8 cellular contexts compared by ENCODE assay signal in the genomic region with DNA sequence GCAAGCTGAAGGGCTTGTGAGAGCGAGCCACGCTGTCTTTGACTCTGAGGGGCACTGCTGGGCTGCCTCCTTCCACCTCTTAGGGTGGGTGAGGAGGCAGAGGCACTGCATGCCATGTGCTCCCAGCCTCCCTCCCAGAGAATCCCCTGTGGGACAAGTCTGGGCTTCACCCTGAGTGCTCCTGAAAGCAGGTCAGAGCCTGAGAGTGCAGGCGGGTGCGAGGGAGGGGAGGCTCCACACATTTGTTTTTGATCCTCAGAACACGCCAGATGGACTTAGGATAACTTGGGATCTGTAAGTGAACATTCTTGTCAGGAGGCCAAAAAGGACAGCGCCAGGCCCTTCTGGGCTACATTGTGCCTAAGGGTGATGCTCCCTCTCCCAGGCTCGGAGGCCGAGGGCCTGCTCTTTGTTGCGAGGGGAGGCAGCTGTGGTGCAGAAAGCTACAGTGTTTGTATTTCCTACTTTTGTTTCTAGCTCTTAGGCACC.
DNase-seq lines count a peak whose midpoint lies in the region; ATAC-seq and TF ChIP-seq lines count a peak whose summit lies in the region.

No MANE protein-coding gene starts in this region.

- H3K27me3 ChIP-seq in esophagus muscularis mucosa: no peaks in the 10 kb centered on the region

- no peak overlapping the region for H3K4me3 ChIP-seq in esophagus muscularis mucosa

- intact Hi-C loops in esophagus muscularis mucosa (cut with DNase I): no loop called here

- no peak for TF ChIP-seq CTCF in esophagus muscularis mucosa (IDR thresholded peaks at IDR 0.05)

- TF ChIP-seq POLR2A in esophagus muscularis mucosa (IDR thresholded peaks at IDR 0.05; ENCODE audit: low read depth): no peak

- peak overlapping the region; percentile 70 to 80 (median 78) for H3K27ac ChIP-seq in esophagus muscularis mucosa (replicated peaks in 1 of 4)

- WGBS in esophagus muscularis mucosa: 44% methylated on average over 7 of the region's 9 CpGs

- no peaks in the 10 kb centered on the region for H3K9me3 ChIP-seq in esophagus muscularis mucosa

- no peak for TF ChIP-seq EP300 in esophagus muscularis mucosa (IDR thresholded peaks at IDR 0.05)

- DNase-seq in AG20443 (ENCODE audit: low spot score) (peak; percentile 69), NCI-H82 (lab: John Stamatoyannopoulos, UW) (peak; percentile 96), esophagus muscularis mucosa (ENCODE audit: extremely low spot score) (no peak), non-pigmented ciliary epithelial cell (ENCODE audit: low read depth) (peak; percentile 82), middle frontal gyrus (ENCODE audit: extremely low spot score, low spot score) (no peak)

- ATAC-seq in HG03460 (IDR thresholded peaks at IDR 0.05; ENCODE audit: unreplicated experiment): no peak
- ATAC-seq in GM19395 (IDR thresholded peaks at IDR 0.05; ENCODE audit: unreplicated experiment): no peak
- no peak for ATAC-seq in HG03565 (IDR thresholded peaks at IDR 0.05; ENCODE audit: unreplicated experiment)

- H3K36me3 ChIP-seq in esophagus muscularis mucosa: no peaks in the 10 kb centered on the region

- H3K4me1 ChIP-seq in esophagus muscularis mucosa: peaks cover 32 to 61% (median 54%) of the 10 kb centered on the region in 4 donors

Comparison
In these comparisons a context has a peak if more than half of its experiments do, and no peak if none do; other contexts are left out.
1. DNase-seq: peak in AG20443 (single experiment), NCI-H82 (single experiment) and non-pigmented ciliary epithelial cell (single experiment); none in esophagus muscularis mucosa (single experiment) and middle frontal gyrus (single experiment).